ENCODE assay signal across 13 cellular contexts in genomic region chr21:43739648-43740435, GRCh38. TPM values are rescaled to one million over a fixed set of nuclear protein-coding genes. Genes with fewer than 3 reads are reported as not detected.
DNase-seq lines count a peak whose midpoint lies in the region; ATAC-seq, FAIRE-seq and TF ChIP-seq lines count a peak whose summit lies in the region.
"Had no signal": no experiment of that assay in that cellular context is flagged by ENCODE, and none has a peak within 500 bp of the region (broad histone marks: within the 10 kb centered on the region; RNA-seq: fewer than 3 reads in every experiment).

No MANE protein-coding gene starts in this region.

- 86% methylated on average over 17 of the region's 25 CpGs for WGBS in mammary epithelial cell (ENCODE audit: low coverage, missing lambda C conversion rate)

- H3K4me2 ChIP-seq in mammary epithelial cell (ENCODE audit: insufficient read depth, low read depth, low read length), result no peak overlapping the region

- ATAC-seq in central memory CD8-positive, alpha-beta T cell (replicated peaks; ENCODE audit: extremely low read depth, poor library complexity, severe bottlenecking), result peak; percentile 19
- ATAC-seq in mucosa of descending colon (peak; percentile 40), HG03354 (IDR thresholded peaks at IDR 0.05; ENCODE audit: poor library complexity, severe bottlenecking, unreplicated experiment) (no peak), HG03565 (IDR thresholded peaks at IDR 0.05; ENCODE audit: unreplicated experiment) (no peak)

- H3K4me1 Mint-ChIP-seq in central memory CD8-positive, alpha-beta T cell, result peaks cover 15% of the 10 kb centered on the region

- peaks cover 41% of the 10 kb centered on the region for H3K79me2 ChIP-seq in mammary epithelial cell (ENCODE audit: insufficient read depth, low read length)

- BruUV-seq in mammary epithelial cell (replicated peaks; lab: Mats Ljungman, UMichigan), result no TSS peak

- H3K27me3 ChIP-seq in breast epithelium (no peaks in the 10 kb centered on the region), mammary epithelial cell (ENCODE audit: insufficient read depth, low read length) (no peaks in the 10 kb centered on the region)
- H3K27me3 ChIP-seq: heart left ventricle had no signal

- H3K27ac ChIP-seq in breast epithelium, result peak overlapping the region; percentile 74 to 85
- H3K27ac ChIP-seq in mammary epithelial cell (ENCODE audit: insufficient read depth, low read depth, low read length), result no peak overlapping the region

- H3K4me3 Mint-ChIP-seq in central memory CD8-positive, alpha-beta T cell, result no peak overlapping the region

- CTCF ChIA-PET in mammary epithelial cell (lab: Charles Lee; ENCODE audit: low non-redundant PET), result no interaction called here

- H3K36me3 Mint-ChIP-seq in central memory CD8-positive, alpha-beta T cell (ENCODE audit: insufficient read depth), result peaks cover 26% of the 10 kb centered on the region

- no peak overlapping the region for H2AFZ ChIP-seq in mammary epithelial cell (ENCODE audit: low read depth, low read length)

- no peaks in the 10 kb centered on the region for H3K9me3 Mint-ChIP-seq in central memory CD8-positive, alpha-beta T cell
- H3K9me3 Mint-ChIP-seq: naive thymus-derived CD8-positive, alpha-beta T cell had no signal

- in situ Hi-C loops in mammary epithelial cell (cut with MboI; ENCODE audit: low sequenced_read_pairs in 2 of 2), result no loop called here

- peaks cover 2% of the 10 kb centered on the region for H4K20me1 ChIP-seq in mammary epithelial cell (ENCODE audit: insufficient read depth, low read length)

- H3K9me3 ChIP-seq in breast epithelium (no peaks in the 10 kb centered on the region), mammary epithelial cell (replicated peaks; ENCODE audit: insufficient read depth, low read length) (no peaks in the 10 kb centered on the region), mucosa of descending colon (no peaks in the 10 kb centered on the region)
- H3K9me3 ChIP-seq: heart left ventricle had no signal

- no peak for DNase-seq in breast epithelium (ENCODE audit: low spot score in 2 of 2)
- DNase-seq in mammary epithelial cell, result no peak
- DNase-seq in central memory CD8-positive, alpha-beta T cell (ENCODE audit: low spot score in 2 of 2), result no peak
- DNase-seq in mucosa of descending colon, result peak in 1 of 3 donors; percentile 54
- peak; percentile 21 for DNase-seq in urothelium cell line (ENCODE audit: low spot score)
- DNase-seq in SKM-1 treated with dmso at 0.1 percent for 144 hours (lab: John Stamatoyannopoulos, UW; ENCODE audit: unreplicated experiment), result no peak
- DNase-seq: activated T-cell treated with anti-CD3 and anti-CD28 coated beads, Interleukin-2, amount 50 U/mL, for 48 hours; heart left ventricle; NK-92 treated with Interleukin-12 subunit alpha and Interleukin-12 subunit beta, amount 100 ng/mL, for 24 hours; stimulated activated CD4-positive, alpha-beta T cell treated with anti-CD3 and anti-CD28 coated beads, Interleukin-4, amount 100 ng/mL, for 24 hours had no signal

- TF ChIP-seq CTCF in breast epithelium (IDR thresholded peaks at IDR 0.05) (no peak), mammary epithelial cell (conservative IDR thresholded peaks at IDR 0.05 in 1 of 2, IDR thresholded peaks at IDR 0.05 in 1 of 2; ENCODE audit: extremely low read depth in 1 of 2, insufficient read depth in 1 of 2, low read depth in 1 of 2, low read length in 2 of 2) (no peak), mucosa of descending colon (IDR thresholded peaks at IDR 0.05) (no peak)

- dilution Hi-C loops in mammary epithelial cell (cut with HindIII; ENCODE audit: low sequenced_read_pairs), result loop anchor here (5.0 kb wide), 1 partner anchor 32 kb away; no protein-coding TSS in a partner anchor

- peak; percentile 68 for FAIRE-seq in urothelium cell line (lab: Jason Lieb, UNC)

- no peak overlapping the region for H3K4me3 ChIP-seq in breast epithelium
- no peak overlapping the region for H3K4me3 ChIP-seq in mammary epithelial cell (replicated peaks in 1 of 3; ENCODE audit: insufficient read depth in 1 of 3, low read depth in 2 of 3, low read length in 3 of 3)
- H3K4me3 ChIP-seq in mucosa of descending colon, result no peak overlapping the region

- intact Hi-C loops in breast epithelium (cut with DNase I; ENCODE audit: low total_unique reads), result no loop called here
- intact Hi-C loops in mammary epithelial cell (cut with micrococcal nuclease), result no loop called here
- intact Hi-C loops in mucosa of descending colon (cut with DNase I, micrococcal nuclease), result no loop called here

- H3K4me1 ChIP-seq in breast epithelium, result peaks cover 0 to 5% of the 10 kb centered on the region in 2 donors
- H3K4me1 ChIP-seq in mammary epithelial cell (ENCODE audit: insufficient read depth, low read length), result peaks cover 6% of the 10 kb centered on the region
- H3K4me1 ChIP-seq in mucosa of descending colon (ENCODE audit: low read depth), result no peaks in the 10 kb centered on the region

- H3K27me3 Mint-ChIP-seq in central memory CD8-positive, alpha-beta T cell, result no peaks in the 10 kb centered on the region
- H3K27me3 Mint-ChIP-seq: naive thymus-derived CD8-positive, alpha-beta T cell had no signal

- no peak for TF ChIP-seq POLR2A in breast epithelium (IDR thresholded peaks at IDR 0.05)

- peak overlapping the region; percentile 83 for H3K27ac Mint-ChIP-seq in central memory CD8-positive, alpha-beta T cell (ENCODE audit: low read depth)

- no peak overlapping the region for H3K9ac ChIP-seq in mammary epithelial cell (ENCODE audit: insufficient read depth, low read length)

- H3K36me3 ChIP-seq in breast epithelium, result no peaks in the 10 kb centered on the region
- H3K36me3 ChIP-seq in mammary epithelial cell (ENCODE audit: insufficient read depth, low read length), result peaks cover 6% of the 10 kb centered on the region
- H3K36me3 ChIP-seq in mucosa of descending colon (ENCODE audit: low read depth), result no peaks in the 10 kb centered on the region

RNA-seq across cellular contexts. Expression of gene PDXK, which starts 20.9 kb away (rescaled TPM):
- total RNA-seq in breast epithelium (10 to 100 TPM; 51.5 to 79.2 (median 65.6) TPM), mammary epithelial cell (100 to 1,000 TPM in 1 of 2 donors, 10 to 100 TPM in 1; 51.5 to 152 TPM), mucosa of descending colon (100 to 1,000 TPM; 113 to 179 (median 161) TPM)
- polyA plus RNA-seq in mammary epithelial cell, result 217 TPM
- polyA minus RNA-seq in mammary epithelial cell, result 129 TPM

RNA-seq across cellular contexts. Expression of gene CSTB, which starts 36.3 kb away (rescaled TPM):
- total RNA-seq in breast epithelium (10 to 100 TPM; 12.1 to 16.8 (median 16.8) TPM), mammary epithelial cell (10 to 100 TPM; 10.7 to 78.9 TPM), mucosa of descending colon (10 to 100 TPM; 36.2 to 64.5 (median 56.8) TPM)
- 148 TPM for polyA plus RNA-seq in mammary epithelial cell
- 31.7 TPM for polyA minus RNA-seq in mammary epithelial cell

RNA-seq across cellular contexts. Expression of gene RRP1, which starts 49.5 kb away (rescaled TPM):
- total RNA-seq in breast epithelium (10 to 100 TPM; 15.4 to 22.9 (median 16.5) TPM), mammary epithelial cell (10 to 100 TPM; 20.7 to 40.8 TPM), mucosa of descending colon (10 to 100 TPM; 15.9 to 16.3 (median 16.3) TPM)
- polyA plus RNA-seq in mammary epithelial cell, result 21.9 TPM
- polyA minus RNA-seq in mammary epithelial cell, result 134 TPM

Comparison
In these comparisons a context has a peak if more than half of its experiments do, and no peak if none do; other contexts are left out.
1. ATAC-seq: peak in central memory CD8-positive, alpha-beta T cell (single experiment) and mucosa of descending colon (single experiment); none in HG03354 (single experiment) and HG03565 (single experiment).